In genomic region chr4:135204311-135204710, GRCh38 we compare ENCODE assay signal across 18 cellular contexts.
"Had no signal": no experiment of that assay in that cellular context is flagged by ENCODE, and none has a peak within 500 bp of the region (broad histone marks: within the 10 kb centered on the region; RNA-seq: fewer than 3 reads in every experiment).

No MANE protein-coding gene starts in this region.

- DNase-seq: KBM-7, MV-4-11, NCI-H1048, NCI-H1105, NCI-H1417, NCI-H1436 treated with DMSO at 0.1 percent for 48 hours, NCI-H1694, NCI-H187 treated with DMSO at 0.1 percent for 48 hours, NCI-H2029 treated with DMSO at 0.1 percent for 48 hours, NCI-H2227 treated with DMSO at 0.1 percent for 48 hours, NCI-H524, NCI-H526 treated with DMSO at 0.1 percent for 48 hours, NCI-H748 treated with DMSO at 0.1 percent for 48 hours, PC-3, SHP77, SK-N-SH, SW 1271 had no signal

- H3K4me2 ChIP-seq: SK-N-SH had no signal

- H3K9me3 ChIP-seq: SK-N-SH had no signal

- H3K27ac ChIP-seq: RWPE1 had no signal

- H3K9ac ChIP-seq: SK-N-SH had no signal
